ENCODE assay signal across 7 cellular contexts in genomic region chr5:95892784-95893354, GRCh38.
DNase-seq lines count a peak whose midpoint lies in the region; ATAC-seq and TF ChIP-seq lines count a peak whose summit lies in the region.

No MANE protein-coding gene starts in this region.

- H3K9ac ChIP-seq in adipocyte (ENCODE audit: low read length) = no peak overlapping the region

- peaks cover 35% of the 10 kb centered on the region for H3K4me1 ChIP-seq in adipocyte (ENCODE audit: control insufficient read depth, insufficient read depth, low read length)

- H3K27me3 ChIP-seq in adipocyte (replicated peaks; ENCODE audit: control insufficient read depth, insufficient read depth, low read length) = no peaks in the 10 kb centered on the region

- peak; percentile 53 for DNase-seq in EL
- DNase-seq in NB4 (ENCODE audit: low read depth) = peak; percentile 55
- peak; percentile 45 for DNase-seq in adipocyte (ENCODE audit: low read depth)
- DNase-seq in kidney tubule cell (ENCODE audit: low spot score) = peak; percentile 36

- H3K4me3 ChIP-seq in NB4 (ENCODE audit: low read depth, low read length) = no peak overlapping the region
- no peak overlapping the region for H3K4me3 ChIP-seq in adipocyte (ENCODE audit: low read length)

- no peaks in the 10 kb centered on the region for H3K9me3 ChIP-seq in adipocyte (ENCODE audit: control insufficient read depth, low read length)

- ATAC-seq in GM21723 (IDR thresholded peaks at IDR 0.05; ENCODE audit: unreplicated experiment) = peak; percentile 69
- no peak for ATAC-seq in GM18861 (IDR thresholded peaks at IDR 0.05; ENCODE audit: unreplicated experiment)
- ATAC-seq in HG03025 (IDR thresholded peaks at IDR 0.05; ENCODE audit: low FRiP score, unreplicated experiment) = no peak

- no peak for TF ChIP-seq POLR2A in NB4 (IDR thresholded peaks at IDR 0.05; ENCODE audit: extremely low read depth, insufficient read length)

- peaks cover 100% of the 10 kb centered on the region for H3K36me3 ChIP-seq in adipocyte (ENCODE audit: control insufficient read depth, insufficient read depth, low read length, severe bottlenecking)

- peak; percentile 60 for TF ChIP-seq CTCF in NB4 (IDR thresholded peaks at IDR 0.05; ENCODE audit: low read depth, low read length)
